Comparison of ENCODE assay signal across 1 cellular context in the genomic region with DNA sequence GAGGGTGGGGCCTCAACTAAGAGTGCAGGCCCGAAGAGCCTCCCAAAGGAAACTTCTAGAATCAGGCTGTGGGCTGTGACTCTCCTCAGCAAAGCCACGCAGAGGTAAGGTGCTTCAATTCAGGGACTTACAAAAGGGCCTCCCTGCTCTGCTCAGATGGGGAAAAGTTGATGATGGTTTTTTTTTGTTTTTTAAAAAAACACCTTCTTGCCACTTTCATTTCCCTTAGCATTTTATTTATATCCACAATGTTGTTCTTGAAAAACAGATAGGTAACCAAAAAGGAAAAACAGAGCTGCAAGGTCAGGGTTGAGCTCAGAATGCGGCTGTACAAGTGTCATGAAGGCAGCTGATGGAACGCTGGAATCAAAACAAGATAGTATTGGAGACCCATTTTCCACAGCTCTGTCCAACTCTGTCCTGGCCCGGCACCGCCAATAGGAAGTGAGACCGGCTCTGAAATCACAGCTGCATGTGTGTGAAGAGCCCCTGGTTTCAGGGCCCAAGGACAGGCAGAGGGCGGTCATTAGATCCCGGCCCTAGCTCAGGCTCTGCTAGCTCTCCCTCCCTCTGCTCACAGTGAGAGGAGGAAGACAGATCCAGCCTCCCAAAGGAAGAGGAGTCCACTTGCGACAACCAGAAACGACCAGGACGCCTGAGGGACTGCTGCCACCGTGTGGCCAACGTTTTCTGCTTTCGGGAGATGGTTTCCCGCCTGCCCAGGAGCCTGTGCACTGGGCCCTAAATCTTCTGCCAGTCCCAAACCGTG.
A peak's percentile ranks its signal among the peaks of the same experiment; 100 is the strongest.
TF ChIP-seq lines count a peak whose summit lies in the region.

No MANE protein-coding gene starts in this region.

TF ChIP-seq in GM12878, 131 proteins besides CTCF, POLR2A, EP300 and RAD21 (continued from another document and continues in another):
- TF ChIP-seq, protein P1, sequence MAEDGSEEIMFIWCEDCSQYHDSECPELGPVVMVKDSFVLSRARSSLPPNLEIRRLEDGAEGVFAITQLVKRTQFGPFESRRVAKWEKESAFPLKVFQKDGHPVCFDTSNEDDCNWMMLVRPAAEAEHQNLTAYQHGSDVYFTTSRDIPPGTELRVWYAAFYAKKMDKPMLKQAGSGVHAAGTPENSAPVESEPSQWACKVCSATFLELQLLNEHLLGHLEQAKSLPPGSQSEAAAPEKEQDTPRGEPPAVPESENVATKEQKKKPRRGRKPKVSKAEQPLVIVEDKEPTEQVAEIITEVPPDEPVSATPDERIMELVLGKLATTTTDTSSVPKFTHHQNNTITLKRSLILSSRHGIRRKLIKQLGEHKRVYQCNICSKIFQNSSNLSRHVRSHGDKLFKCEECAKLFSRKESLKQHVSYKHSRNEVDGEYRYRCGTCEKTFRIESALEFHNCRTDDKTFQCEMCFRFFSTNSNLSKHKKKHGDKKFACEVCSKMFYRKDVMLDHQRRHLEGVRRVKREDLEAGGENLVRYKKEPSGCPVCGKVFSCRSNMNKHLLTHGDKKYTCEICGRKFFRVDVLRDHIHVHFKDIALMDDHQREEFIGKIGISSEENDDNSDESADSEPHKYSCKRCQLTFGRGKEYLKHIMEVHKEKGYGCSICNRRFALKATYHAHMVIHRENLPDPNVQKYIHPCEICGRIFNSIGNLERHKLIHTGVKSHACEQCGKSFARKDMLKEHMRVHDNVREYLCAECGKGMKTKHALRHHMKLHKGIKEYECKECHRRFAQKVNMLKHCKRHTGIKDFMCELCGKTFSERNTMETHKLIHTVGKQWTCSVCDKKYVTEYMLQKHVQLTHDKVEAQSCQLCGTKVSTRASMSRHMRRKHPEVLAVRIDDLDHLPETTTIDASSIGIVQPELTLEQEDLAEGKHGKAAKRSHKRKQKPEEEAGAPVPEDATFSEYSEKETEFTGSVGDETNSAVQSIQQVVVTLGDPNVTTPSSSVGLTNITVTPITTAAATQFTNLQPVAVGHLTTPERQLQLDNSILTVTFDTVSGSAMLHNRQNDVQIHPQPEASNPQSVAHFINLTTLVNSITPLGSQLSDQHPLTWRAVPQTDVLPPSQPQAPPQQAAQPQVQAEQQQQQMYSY (CRISPR knock-in tag; IDR thresholded peaks at IDR 0.05) = no peak
- TF ChIP-seq RCOR1 (conservative IDR thresholded peaks at IDR 0.05; ENCODE audit: low read depth, low read length) = no peak
- no peak for TF ChIP-seq MTA3 (IDR thresholded peaks at IDR 0.05; ENCODE audit: borderline replicate concordance, low read length)
- no peak for TF ChIP-seq SIN3A (IDR thresholded peaks at IDR 0.05; ENCODE audit: low read depth, low read length)
- TF ChIP-seq, protein P2, sequence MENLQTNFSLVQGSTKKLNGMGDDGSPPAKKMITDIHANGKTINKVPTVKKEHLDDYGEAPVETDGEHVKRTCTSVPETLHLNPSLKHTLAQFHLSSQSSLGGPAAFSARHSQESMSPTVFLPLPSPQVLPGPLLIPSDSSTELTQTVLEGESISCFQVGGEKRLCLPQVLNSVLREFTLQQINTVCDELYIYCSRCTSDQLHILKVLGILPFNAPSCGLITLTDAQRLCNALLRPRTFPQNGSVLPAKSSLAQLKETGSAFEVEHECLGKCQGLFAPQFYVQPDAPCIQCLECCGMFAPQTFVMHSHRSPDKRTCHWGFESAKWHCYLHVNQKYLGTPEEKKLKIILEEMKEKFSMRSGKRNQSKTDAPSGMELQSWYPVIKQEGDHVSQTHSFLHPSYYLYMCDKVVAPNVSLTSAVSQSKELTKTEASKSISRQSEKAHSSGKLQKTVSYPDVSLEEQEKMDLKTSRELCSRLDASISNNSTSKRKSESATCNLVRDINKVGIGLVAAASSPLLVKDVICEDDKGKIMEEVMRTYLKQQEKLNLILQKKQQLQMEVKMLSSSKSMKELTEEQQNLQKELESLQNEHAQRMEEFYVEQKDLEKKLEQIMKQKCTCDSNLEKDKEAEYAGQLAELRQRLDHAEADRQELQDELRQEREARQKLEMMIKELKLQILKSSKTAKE (IDR thresholded peaks at IDR 0.05; ENCODE audit: low read depth, poor library complexity, severe bottlenecking) = no peak
- no peak for TF ChIP-seq TARDBP (IDR thresholded peaks at IDR 0.05; ENCODE audit: borderline replicate concordance)
- TF ChIP-seq CHD4 (IDR thresholded peaks at IDR 0.05) = no peak
- TF ChIP-seq POLR2AphosphoS2 (IDR thresholded peaks at IDR 0.05; ENCODE audit: low read depth, low read length) = no peak
- TF ChIP-seq RUNX3 (IDR thresholded peaks at IDR 0.05; ENCODE audit: low read length) = 0 out of 2 replicates have a peak, but pooled peaks have one; percentile 12
- TF ChIP-seq FOXM1 (IDR thresholded peaks at IDR 0.05; ENCODE audit: low read depth, low read length) = no peak
- TF ChIP-seq MTA2 (IDR thresholded peaks at IDR 0.05; ENCODE audit: low read depth) = no peak
- TF ChIP-seq STAT1 (conservative IDR thresholded peaks at IDR 0.05) = no peak
- TF ChIP-seq SMARCA5 (IDR thresholded peaks at IDR 0.05) = 0 out of 2 replicates have a peak, but pooled peaks have one; percentile 64
- TF ChIP-seq SUPT20H (IDR thresholded peaks at IDR 0.05; ENCODE audit: borderline replicate concordance, control insufficient read depth, low read depth, low read length) = no peak
- no peak for TF ChIP-seq ZNF217 (IDR thresholded peaks at IDR 0.05)
- peak; percentile 66; the same call in 1 of the 2 replicates for TF ChIP-seq YY1 (IDR thresholded peaks at IDR 0.05; ENCODE audit: low read depth, low read length)
- TF ChIP-seq CHD1 (IDR thresholded peaks at IDR 0.05; ENCODE audit: low read depth, low read length) = no peak
- TF ChIP-seq WRNIP1 (IDR thresholded peaks at IDR 0.05; ENCODE audit: borderline replicate concordance, low read depth, low read length) = no peak
- TF ChIP-seq ZNF24 (IDR thresholded peaks at IDR 0.05) = no peak
- TF ChIP-seq, protein P3, sequence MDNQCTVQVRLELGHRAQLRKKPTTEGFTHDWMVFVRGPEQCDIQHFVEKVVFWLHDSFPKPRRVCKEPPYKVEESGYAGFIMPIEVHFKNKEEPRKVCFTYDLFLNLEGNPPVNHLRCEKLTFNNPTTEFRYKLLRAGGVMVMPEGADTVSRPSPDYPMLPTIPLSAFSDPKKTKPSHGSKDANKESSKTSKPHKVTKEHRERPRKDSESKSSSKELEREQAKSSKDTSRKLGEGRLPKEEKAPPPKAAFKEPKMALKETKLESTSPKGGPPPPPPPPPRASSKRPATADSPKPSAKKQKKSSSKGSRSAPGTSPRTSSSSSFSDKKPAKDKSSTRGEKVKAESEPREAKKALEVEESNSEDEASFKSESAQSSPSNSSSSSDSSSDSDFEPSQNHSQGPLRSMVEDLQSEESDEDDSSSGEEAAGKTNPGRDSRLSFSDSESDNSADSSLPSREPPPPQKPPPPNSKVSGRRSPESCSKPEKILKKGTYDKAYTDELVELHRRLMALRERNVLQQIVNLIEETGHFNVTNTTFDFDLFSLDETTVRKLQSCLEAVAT (IDR thresholded peaks at IDR 0.05) = no peak
- TF ChIP-seq SREBF2 (IDR thresholded peaks at IDR 0.05; ENCODE audit: low read length) = no peak
- TF ChIP-seq SMAD1 (IDR thresholded peaks at IDR 0.05; ENCODE audit: low read depth, partially characterized antibody) = no peak
- TF ChIP-seq, protein P4, sequence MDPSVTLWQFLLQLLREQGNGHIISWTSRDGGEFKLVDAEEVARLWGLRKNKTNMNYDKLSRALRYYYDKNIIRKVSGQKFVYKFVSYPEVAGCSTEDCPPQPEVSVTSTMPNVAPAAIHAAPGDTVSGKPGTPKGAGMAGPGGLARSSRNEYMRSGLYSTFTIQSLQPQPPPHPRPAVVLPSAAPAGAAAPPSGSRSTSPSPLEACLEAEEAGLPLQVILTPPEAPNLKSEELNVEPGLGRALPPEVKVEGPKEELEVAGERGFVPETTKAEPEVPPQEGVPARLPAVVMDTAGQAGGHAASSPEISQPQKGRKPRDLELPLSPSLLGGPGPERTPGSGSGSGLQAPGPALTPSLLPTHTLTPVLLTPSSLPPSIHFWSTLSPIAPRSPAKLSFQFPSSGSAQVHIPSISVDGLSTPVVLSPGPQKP (IDR thresholded peaks at IDR 0.05; ENCODE audit: low read depth, low read length) = 0 out of 2 replicates have a peak, but pooled peaks have one; percentile 9
- TF ChIP-seq TCF3 (IDR thresholded peaks at IDR 0.05; ENCODE audit: borderline replicate concordance, insufficient read depth, low read depth, low read length) = no peak
- no peak for TF ChIP-seq GABPA (IDR thresholded peaks at IDR 0.05; ENCODE audit: low read depth)
- no peak for TF ChIP-seq ESRRA (IDR thresholded peaks at IDR 0.05; ENCODE audit: low read length)
- TF ChIP-seq, protein P5, sequence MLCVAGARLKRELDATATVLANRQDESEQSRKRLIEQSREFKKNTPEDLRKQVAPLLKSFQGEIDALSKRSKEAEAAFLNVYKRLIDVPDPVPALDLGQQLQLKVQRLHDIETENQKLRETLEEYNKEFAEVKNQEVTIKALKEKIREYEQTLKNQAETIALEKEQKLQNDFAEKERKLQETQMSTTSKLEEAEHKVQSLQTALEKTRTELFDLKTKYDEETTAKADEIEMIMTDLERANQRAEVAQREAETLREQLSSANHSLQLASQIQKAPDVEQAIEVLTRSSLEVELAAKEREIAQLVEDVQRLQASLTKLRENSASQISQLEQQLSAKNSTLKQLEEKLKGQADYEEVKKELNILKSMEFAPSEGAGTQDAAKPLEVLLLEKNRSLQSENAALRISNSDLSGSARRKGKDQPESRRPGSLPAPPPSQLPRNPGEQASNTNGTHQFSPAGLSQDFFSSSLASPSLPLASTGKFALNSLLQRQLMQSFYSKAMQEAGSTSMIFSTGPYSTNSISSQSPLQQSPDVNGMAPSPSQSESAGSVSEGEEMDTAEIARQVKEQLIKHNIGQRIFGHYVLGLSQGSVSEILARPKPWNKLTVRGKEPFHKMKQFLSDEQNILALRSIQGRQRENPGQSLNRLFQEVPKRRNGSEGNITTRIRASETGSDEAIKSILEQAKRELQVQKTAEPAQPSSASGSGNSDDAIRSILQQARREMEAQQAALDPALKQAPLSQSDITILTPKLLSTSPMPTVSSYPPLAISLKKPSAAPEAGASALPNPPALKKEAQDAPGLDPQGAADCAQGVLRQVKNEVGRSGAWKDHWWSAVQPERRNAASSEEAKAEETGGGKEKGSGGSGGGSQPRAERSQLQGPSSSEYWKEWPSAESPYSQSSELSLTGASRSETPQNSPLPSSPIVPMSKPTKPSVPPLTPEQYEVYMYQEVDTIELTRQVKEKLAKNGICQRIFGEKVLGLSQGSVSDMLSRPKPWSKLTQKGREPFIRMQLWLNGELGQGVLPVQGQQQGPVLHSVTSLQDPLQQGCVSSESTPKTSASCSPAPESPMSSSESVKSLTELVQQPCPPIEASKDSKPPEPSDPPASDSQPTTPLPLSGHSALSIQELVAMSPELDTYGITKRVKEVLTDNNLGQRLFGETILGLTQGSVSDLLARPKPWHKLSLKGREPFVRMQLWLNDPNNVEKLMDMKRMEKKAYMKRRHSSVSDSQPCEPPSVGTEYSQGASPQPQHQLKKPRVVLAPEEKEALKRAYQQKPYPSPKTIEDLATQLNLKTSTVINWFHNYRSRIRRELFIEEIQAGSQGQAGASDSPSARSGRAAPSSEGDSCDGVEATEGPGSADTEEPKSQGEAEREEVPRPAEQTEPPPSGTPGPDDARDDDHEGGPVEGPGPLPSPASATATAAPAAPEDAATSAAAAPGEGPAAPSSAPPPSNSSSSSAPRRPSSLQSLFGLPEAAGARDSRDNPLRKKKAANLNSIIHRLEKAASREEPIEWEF (IDR thresholded peaks at IDR 0.05; ENCODE audit: insufficient replicate concordance, low read depth, low read length) = no peak
- TF ChIP-seq ETV6 (conservative IDR thresholded peaks at IDR 0.05 in 1 of 2, IDR thresholded peaks at IDR 0.05 in 1 of 2; ENCODE audit: borderline replicate concordance in 1 of 2, low read depth in 1 of 2) = 0 out of 4 replicates have a peak, but pooled peaks of 1 of the 2 experiments have one; percentile 17
- TF ChIP-seq IRF5 (IDR thresholded peaks at IDR 0.05; ENCODE audit: borderline replicate concordance) = no peak
- TF ChIP-seq E2F4 (IDR thresholded peaks at IDR 0.05; ENCODE audit: low read depth, low read length) = no peak
- TF ChIP-seq, protein P6, sequence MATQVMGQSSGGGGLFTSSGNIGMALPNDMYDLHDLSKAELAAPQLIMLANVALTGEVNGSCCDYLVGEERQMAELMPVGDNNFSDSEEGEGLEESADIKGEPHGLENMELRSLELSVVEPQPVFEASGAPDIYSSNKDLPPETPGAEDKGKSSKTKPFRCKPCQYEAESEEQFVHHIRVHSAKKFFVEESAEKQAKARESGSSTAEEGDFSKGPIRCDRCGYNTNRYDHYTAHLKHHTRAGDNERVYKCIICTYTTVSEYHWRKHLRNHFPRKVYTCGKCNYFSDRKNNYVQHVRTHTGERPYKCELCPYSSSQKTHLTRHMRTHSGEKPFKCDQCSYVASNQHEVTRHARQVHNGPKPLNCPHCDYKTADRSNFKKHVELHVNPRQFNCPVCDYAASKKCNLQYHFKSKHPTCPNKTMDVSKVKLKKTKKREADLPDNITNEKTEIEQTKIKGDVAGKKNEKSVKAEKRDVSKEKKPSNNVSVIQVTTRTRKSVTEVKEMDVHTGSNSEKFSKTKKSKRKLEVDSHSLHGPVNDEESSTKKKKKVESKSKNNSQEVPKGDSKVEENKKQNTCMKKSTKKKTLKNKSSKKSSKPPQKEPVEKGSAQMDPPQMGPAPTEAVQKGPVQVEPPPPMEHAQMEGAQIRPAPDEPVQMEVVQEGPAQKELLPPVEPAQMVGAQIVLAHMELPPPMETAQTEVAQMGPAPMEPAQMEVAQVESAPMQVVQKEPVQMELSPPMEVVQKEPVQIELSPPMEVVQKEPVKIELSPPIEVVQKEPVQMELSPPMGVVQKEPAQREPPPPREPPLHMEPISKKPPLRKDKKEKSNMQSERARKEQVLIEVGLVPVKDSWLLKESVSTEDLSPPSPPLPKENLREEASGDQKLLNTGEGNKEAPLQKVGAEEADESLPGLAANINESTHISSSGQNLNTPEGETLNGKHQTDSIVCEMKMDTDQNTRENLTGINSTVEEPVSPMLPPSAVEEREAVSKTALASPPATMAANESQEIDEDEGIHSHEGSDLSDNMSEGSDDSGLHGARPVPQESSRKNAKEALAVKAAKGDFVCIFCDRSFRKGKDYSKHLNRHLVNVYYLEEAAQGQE (IDR thresholded peaks at IDR 0.05; ENCODE audit: low read depth, low read length) = no peak
- TF ChIP-seq ZNF274 (IDR thresholded peaks at IDR 0.05; ENCODE audit: insufficient read depth, insufficient read length) = no peak
- TF ChIP-seq PAX8 (IDR thresholded peaks at IDR 0.05) = no peak
- TF ChIP-seq HDAC2 (IDR thresholded peaks at IDR 0.05) = no peak
